In genomic region chr9:3875371-3876132, GRCh38 we compare ENCODE assay signal across 14 cellular contexts.
DNase-seq lines count a peak whose midpoint lies in the region; ATAC-seq and TF ChIP-seq lines count a peak whose summit lies in the region.
"Had no signal": no experiment of that assay in that cellular context is flagged by ENCODE, and none has a peak within 500 bp of the region (broad histone marks: within the 10 kb centered on the region; RNA-seq: fewer than 3 reads in every experiment).

No MANE protein-coding gene starts in this region.

- CTCF ChIA-PET in Calu3 (lab: Charles Lee), result no interaction called here

- intact Hi-C loops in Calu3 (cut with micrococcal nuclease; ENCODE audit: unreplicated experiment), result no loop called here

- H3K27me3 Mint-ChIP-seq in Calu3 (ENCODE audit: unreplicated experiment), result no peaks in the 10 kb centered on the region

- peaks cover 31% of the 10 kb centered on the region for H3K4me1 Mint-ChIP-seq in Calu3 (ENCODE audit: low read depth, unreplicated experiment)
- H3K4me1 Mint-ChIP-seq: naive B cell had no signal

- no peak for TF ChIP-seq CTCF in Calu3 (IDR thresholded peaks at IDR 0.05; ENCODE audit: unreplicated experiment)
- no peak for TF ChIP-seq CTCF in brain microvascular endothelial cell (IDR thresholded peaks at IDR 0.05; ENCODE audit: low read depth, low read length, missing control alignments)
- TF ChIP-seq CTCF in lung (IDR thresholded peaks at IDR 0.05; ENCODE audit: control extremely low read depth, extremely low read depth), result no peak

- peak overlapping the region; percentile 87 for H3K27ac ChIP-seq in brain microvascular endothelial cell
- no peak overlapping the region for H3K27ac ChIP-seq in lung (ENCODE audit: low read depth in 1 of 2, low read length in 1 of 2)
- H3K27ac ChIP-seq: transverse colon had no signal

- BruUV-seq in Calu3 (replicated peaks; lab: Mats Ljungman, UMichigan), result no TSS peak

- in situ Hi-C loops in brain microvascular endothelial cell (cut with HindIII; ENCODE audit: low pct_ligation_motif_present, low sequenced_read_pairs), result no loop called here

- no peak overlapping the region for H3K4me3 Mint-ChIP-seq in Calu3 (ENCODE audit: low read depth, unreplicated experiment)
- H3K4me3 Mint-ChIP-seq: activated B cell treated with CpG ODN at 0.5 μM for 24 hours had no signal

- no peaks in the 10 kb centered on the region for H3K36me3 ChIP-seq in brain microvascular endothelial cell (replicated peaks)
- no peaks in the 10 kb centered on the region for H3K36me3 ChIP-seq in lung (ENCODE audit: control insufficient read depth in 2 of 2, insufficient read depth in 2 of 2, low read length in 2 of 2)
- H3K36me3 ChIP-seq: transverse colon had no signal

- no peaks in the 10 kb centered on the region for H3K9me3 ChIP-seq in lung (ENCODE audit: control insufficient read depth in 2 of 2, insufficient read depth in 1 of 2, low read length in 1 of 2)
- H3K9me3 ChIP-seq: transverse colon had no signal

- DNase-seq in Calu3 (peak; percentile 19), M059J (ENCODE audit: low read depth) (peak; percentile 100), brain microvascular endothelial cell (peak; percentile 92), lung (ENCODE audit: low spot score) (no peak), NCI-H187 treated with DMSO at 0.1 percent for 48 hours (lab: John Stamatoyannopoulos, UW) (no peak), retina (no peak)
- DNase-seq: activated B cell treated with CpG ODN at 0.5 μM for 24 hours; DMS79; naive B cell; NCI-H82; stimulated activated CD4-positive, alpha-beta T cell treated with anti-CD3 and anti-CD28 coated beads, Interleukin-4, amount 100 ng/mL, for 1 hour; transverse colon had no signal

- peak; percentile 34 for ATAC-seq in lung (ENCODE audit: insufficient read depth, low FRiP score)
- ATAC-seq in HG02981 (IDR thresholded peaks at IDR 0.05; ENCODE audit: unreplicated experiment), result no peak
- ATAC-seq in HG02798 (IDR thresholded peaks at IDR 0.05; ENCODE audit: poor library complexity, unreplicated experiment), result no peak

- H3K4me3 ChIP-seq in brain microvascular endothelial cell (ENCODE audit: low read depth, low read length) (no peak overlapping the region), lung (no peak overlapping the region)
- H3K4me3 ChIP-seq: transverse colon had no signal

- H3K27ac Mint-ChIP-seq in Calu3 (ENCODE audit: unreplicated experiment), result peak overlapping the region; percentile 78
- H3K27ac Mint-ChIP-seq: activated B cell treated with CpG ODN at 0.5 μM for 24 hours had no signal

- H3K9me3 Mint-ChIP-seq in Calu3 (ENCODE audit: low read depth, unreplicated experiment), result peaks cover 2% of the 10 kb centered on the region
- H3K9me3 Mint-ChIP-seq: activated B cell treated with CpG ODN at 0.5 μM for 24 hours had no signal

- H3K4me1 ChIP-seq in lung (ENCODE audit: control insufficient read depth in 2 of 2, insufficient read depth in 2 of 2, low read length in 2 of 2), result no peaks in the 10 kb centered on the region
- H3K4me1 ChIP-seq: transverse colon had no signal

- WGBS in lung, 2 donors, result 48 to 51% methylated on average over 8 of the region's 8 CpGs

- H3K36me3 Mint-ChIP-seq in Calu3 (ENCODE audit: insufficient read depth, unreplicated experiment), result peaks cover 15% of the 10 kb centered on the region

- no peaks in the 10 kb centered on the region for H3K27me3 ChIP-seq in brain microvascular endothelial cell (replicated peaks)
- H3K27me3 ChIP-seq in lung (ENCODE audit: control insufficient read depth, insufficient read depth), result no peaks in the 10 kb centered on the region
- H3K27me3 ChIP-seq: transverse colon had no signal

Comparison
In these comparisons a context has a peak if more than half of its experiments do, and no peak if none do; other contexts are left out.
1. DNase-seq: peak in Calu3 (single experiment), M059J (single experiment) and brain microvascular endothelial cell (single experiment); none in lung (single experiment), NCI-H187 treated with DMSO at 0.1 percent for 48 hours (single experiment) and retina (single experiment).